In the genomic region with DNA sequence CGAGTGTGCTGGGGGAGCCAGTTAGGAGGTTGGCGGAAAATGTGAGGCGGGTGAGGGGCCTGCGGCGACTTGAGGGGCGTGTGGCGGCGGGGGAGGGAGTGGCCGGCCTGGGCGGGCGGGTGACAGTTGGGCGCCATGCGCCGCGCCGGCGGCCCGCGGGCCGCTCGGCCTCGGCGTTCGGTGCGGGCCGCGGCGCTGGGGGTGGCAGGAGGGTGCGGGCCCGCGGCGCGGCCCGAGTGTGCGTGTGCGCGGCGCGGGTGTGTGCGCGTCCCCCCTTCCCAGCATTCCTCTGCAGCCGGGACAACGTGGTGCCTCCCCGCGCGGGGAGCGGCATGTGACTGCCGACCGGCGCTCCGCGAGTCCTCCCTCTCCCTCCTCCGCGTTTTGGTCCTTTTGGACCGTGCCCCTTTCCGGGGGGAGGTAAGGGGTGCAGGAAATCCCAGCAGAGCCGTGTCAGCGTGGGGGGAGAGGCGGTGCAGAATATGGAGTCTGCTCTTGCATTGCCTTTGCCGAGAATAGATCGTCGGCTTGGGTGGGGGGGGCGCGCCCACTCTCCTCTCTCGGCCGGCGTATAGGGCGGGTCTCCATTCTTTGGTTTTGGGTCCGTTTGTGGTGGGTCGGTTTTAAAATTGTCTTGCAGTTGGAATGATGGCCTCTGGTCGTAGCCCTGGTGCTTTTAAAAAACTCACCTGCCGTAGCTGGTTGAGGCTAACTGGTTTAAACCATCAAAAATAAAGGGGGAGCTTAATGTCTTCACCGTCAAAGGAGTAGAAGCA, we compare ENCODE assay signal across 8 cellular contexts. TPM values are rescaled to one million over a fixed set of nuclear protein-coding genes. Genes with fewer than 3 reads are reported as not detected.
DNase-seq lines count a peak whose midpoint lies in the region; ATAC-seq and TF ChIP-seq lines count a peak whose summit lies in the region.

No MANE protein-coding gene starts in this region.

- H3K9me3 ChIP-seq in Caco-2 (no peaks in the 10 kb centered on the region), ectodermal cell (ENCODE audit: control insufficient read depth, low read length) (no peaks in the 10 kb centered on the region), lung (ENCODE audit: control insufficient read depth in 2 of 2, insufficient read depth in 1 of 2, low read length in 1 of 2) (no peaks in the 10 kb centered on the region)

- TF ChIP-seq CTCF in Caco-2 (IDR thresholded peaks at IDR 0.05; ENCODE audit: insufficient read depth in 1 of 2, low read depth in 1 of 2, low read length in 1 of 2, severe bottlenecking in 1 of 2, unreplicated experiment in 1 of 2) (no peak), LNCaP clone FGC (IDR thresholded peaks at IDR 0.05; ENCODE audit: control insufficient read depth, extremely low read depth, insufficient read depth) (no peak), lung (IDR thresholded peaks at IDR 0.05; ENCODE audit: control extremely low read depth, extremely low read depth) (no peak)

- H3K4me1 ChIP-seq in Caco-2, result peaks cover 22% of the 10 kb centered on the region
- H3K4me1 ChIP-seq in ectodermal cell (ENCODE audit: control insufficient read depth, insufficient read depth, low read length), result peaks cover 36% of the 10 kb centered on the region
- H3K4me1 ChIP-seq in lung (ENCODE audit: control insufficient read depth in 2 of 2, insufficient read depth in 2 of 2, low read length in 2 of 2), result peaks cover 12 to 21% of the 10 kb centered on the region in 2 donors

- DNase-seq in Caco-2 (peak; percentile 48 to 61), LNCaP clone FGC (ENCODE audit: low read depth) (no peak), lung (ENCODE audit: low spot score) (peak; percentile 52), epidermal melanocyte (ENCODE audit: insufficient read length, low spot score) (no peak), NCI-H510A treated with DMSO at 0.1 percent for 48 hours (lab: John Stamatoyannopoulos, UW) (no peak)
- peak; percentile 56 for DNase-seq in activated CD8-positive, alpha-beta T cell treated with anti-CD3 and anti-CD28 coated beads, Interleukin-2, amount 10 ng/mL, durations not matched to agents 7 days and 5 days
- peak in 2 of 3 donors; percentile 15 to 27 for DNase-seq in stimulated activated CD4-positive, alpha-beta T cell treated with anti-CD3 and anti-CD28 coated beads, TNF-alpha, amount 100 ng/mL, for 48 hours (ENCODE audit: low read depth in 3 of 3)

- peak overlapping the region; percentile 85 for H3K4me3 Mint-ChIP-seq in Caco-2 (ENCODE audit: unreplicated experiment)
- H3K4me3 Mint-ChIP-seq in activated CD8-positive, alpha-beta T cell treated with anti-CD3 and anti-CD28 coated beads, Interleukin-2, amount 10 ng/mL, durations not matched to agents 7 days and 5 days, result peak overlapping the region; percentile 86

- WGBS in ectodermal cell, 2 experiments, result 0 to 1% methylated on average over 72 to 73 of the region's 73 CpGs
- WGBS in lung, 2 donors, result 0 to 1% methylated on average over 41 to 73 of the region's 73 CpGs

- ATAC-seq in activated CD8-positive, alpha-beta T cell treated with anti-CD3 and anti-CD28 coated beads, Interleukin-2, amount 10 ng/mL, durations not matched to agents 7 days and 5 days, result peak; percentile 4
- ATAC-seq in lung (ENCODE audit: insufficient read depth, low FRiP score), result no peak

- no peaks in the 10 kb centered on the region for H3K9me3 Mint-ChIP-seq in Caco-2 (ENCODE audit: unreplicated experiment)
- H3K9me3 Mint-ChIP-seq in activated CD8-positive, alpha-beta T cell treated with anti-CD3 and anti-CD28 coated beads, Interleukin-2, amount 10 ng/mL, durations not matched to agents 7 days and 5 days (ENCODE audit: insufficient read depth), result no peaks in the 10 kb centered on the region

- no peaks in the 10 kb centered on the region for H3K27me3 Mint-ChIP-seq in Caco-2 (ENCODE audit: insufficient read depth, unreplicated experiment)
- H3K27me3 Mint-ChIP-seq in activated CD8-positive, alpha-beta T cell treated with anti-CD3 and anti-CD28 coated beads, Interleukin-2, amount 10 ng/mL, durations not matched to agents 7 days and 5 days (ENCODE audit: low read depth), result no peaks in the 10 kb centered on the region

- CTCF ChIA-PET in Caco-2 (lab: Charles Lee), result no interaction called here
- CTCF ChIA-PET in activated CD8-positive, alpha-beta T cell treated with anti-CD3 and anti-CD28 coated beads, Interleukin-2, amount 10 ng/mL, durations not matched to agents 7 days and 5 days (lab: Charles Lee), result interaction anchor here (1.1 kb wide), 1 partner anchor 10 kb away, joined by 4 read pairs; no protein-coding TSS in a partner anchor

- intact Hi-C loops in Caco-2 (cut with micrococcal nuclease; ENCODE audit: unreplicated experiment), result loop anchor here (5.0 kb wide), 1 partner anchor 55 kb away; no protein-coding TSS in a partner anchor

- peaks cover 33% of the 10 kb centered on the region for H3K36me3 Mint-ChIP-seq in Caco-2 (ENCODE audit: insufficient read depth, unreplicated experiment)
- peaks cover 17% of the 10 kb centered on the region for H3K36me3 Mint-ChIP-seq in activated CD8-positive, alpha-beta T cell treated with anti-CD3 and anti-CD28 coated beads, Interleukin-2, amount 10 ng/mL, durations not matched to agents 7 days and 5 days (ENCODE audit: low read depth)

- peak overlapping the region; percentile 90 for H3K27ac Mint-ChIP-seq in Caco-2 (ENCODE audit: unreplicated experiment)
- peak overlapping the region; percentile 88 for H3K27ac Mint-ChIP-seq in activated CD8-positive, alpha-beta T cell treated with anti-CD3 and anti-CD28 coated beads, Interleukin-2, amount 10 ng/mL, durations not matched to agents 7 days and 5 days

- H3K36me3 ChIP-seq in Caco-2 (ENCODE audit: control insufficient read depth, insufficient read depth, low read length) (0 out of 2 replicates have a peak, but pooled peaks cover 1% of the 10 kb centered on the region), ectodermal cell (ENCODE audit: control insufficient read depth, insufficient read depth, low read length) (no peaks in the 10 kb centered on the region), lung (ENCODE audit: control insufficient read depth in 2 of 2, insufficient read depth in 2 of 2, low read length in 2 of 2) (no peaks in the 10 kb centered on the region)

- H3K4me3 ChIP-seq in Caco-2 (ENCODE audit: low read depth, low read length) (peak overlapping the region; percentile 68), LNCaP clone FGC (ENCODE audit: low read depth, low read length) (peak overlapping the region; percentile 95), ectodermal cell (ENCODE audit: insufficient read depth, low read depth, low read length) (peak overlapping the region; percentile 86), lung (peak overlapping the region; percentile 99)

- peaks cover 22% of the 10 kb centered on the region for H3K4me1 Mint-ChIP-seq in Caco-2 (ENCODE audit: low read depth, unreplicated experiment)
- H3K4me1 Mint-ChIP-seq in activated CD8-positive, alpha-beta T cell treated with anti-CD3 and anti-CD28 coated beads, Interleukin-2, amount 10 ng/mL, durations not matched to agents 7 days and 5 days (ENCODE audit: low read depth), result peaks cover 54% of the 10 kb centered on the region

- no TSS peak for BruUV-seq in Caco-2 (replicated peaks; lab: Mats Ljungman, UMichigan)

- H3K27me3 ChIP-seq in Caco-2 (replicated peaks; ENCODE audit: control insufficient read depth, insufficient read depth, low read length) (no peaks in the 10 kb centered on the region), ectodermal cell (ENCODE audit: control insufficient read depth, insufficient read depth, low read length, poor library complexity, severe bottlenecking) (no peaks in the 10 kb centered on the region), lung (ENCODE audit: control insufficient read depth, insufficient read depth) (no peaks in the 10 kb centered on the region)

- H3K27ac ChIP-seq in ectodermal cell (ENCODE audit: insufficient read depth, low read depth, low read length, poor library complexity, severe bottlenecking) (peak overlapping the region; percentile 17), lung (ENCODE audit: low read depth in 1 of 2, low read length in 1 of 2) (peak overlapping the region; percentile 94 to 98)

- POLR2A ChIA-PET in Caco-2 (lab: Charles Lee), result interaction anchor here (0.6 kb wide), 1 partner anchor 236 kb away, joined by 3 read pairs; no protein-coding TSS in a partner anchor
- POLR2A ChIA-PET in activated CD8-positive, alpha-beta T cell treated with anti-CD3 and anti-CD28 coated beads, Interleukin-2, amount 10 ng/mL, durations not matched to agents 7 days and 5 days (lab: Charles Lee), result interaction anchor here (1.0 to 1.6 kb wide), 2 partner anchors 13 to 100 kb away, joined by 3 to 6 read pairs; no protein-coding TSS in a partner anchor

RNA-seq across cellular contexts. Expression of a gene that starts 1.9 kb away (rescaled TPM):
- total RNA-seq in Caco-2 (2022), result 357 and 372 TPM in 2 replicates
- 100 to 1,000 TPM; 201 to 208 TPM for total RNA-seq in activated CD8-positive, alpha-beta T cell treated with anti-CD3 and anti-CD28 coated beads, Interleukin-2, amount 10 ng/mL, durations not matched to agents 7 days and 5 days
- 130 TPM for polyA plus RNA-seq in ectodermal cell (2013, experiment 1 of 4)
- polyA plus RNA-seq in ectodermal cell (2013, experiment 2 of 4), result 142 TPM
- 83.0 TPM for polyA plus RNA-seq in ectodermal cell (2013, experiment 3 of 4)
- 97.1 TPM for polyA plus RNA-seq in ectodermal cell (2013, experiment 4 of 4)
- 100 to 1,000 TPM in 1 of 2 donors, 10 to 100 TPM in 1; 75.7 to 199 TPM for total RNA-seq in lung
- polyA plus RNA-seq in lung, result 10 to 100 TPM; 30.5 to 47.7 TPM

Comparison
In these comparisons a context has a peak if more than half of its experiments do, and no peak if none do; other contexts are left out.
1. DNase-seq: peak in Caco-2 (2 of 2), activated CD8-positive, alpha-beta T cell treated with anti-CD3 and anti-CD28 coated beads, Interleukin-2, amount 10 ng/mL, durations not matched to agents 7 days and 5 days (single experiment), lung (single experiment) and stimulated activated CD4-positive, alpha-beta T cell treated with anti-CD3 and anti-CD28 coated beads, TNF-alpha, amount 100 ng/mL, for 48 hours (2 of 3); none in LNCaP clone FGC (single experiment), epidermal melanocyte (single experiment) and NCI-H510A treated with DMSO at 0.1 percent for 48 hours (single experiment).
2. Peak in every context shown above with its lines, with median percentiles within 50 percentile points of each other: H3K4me3 ChIP-seq.